2 cellular contexts compared by ENCODE assay signal in genomic region chr2:178243961-178244360, GRCh38.
TF ChIP-seq lines count a peak whose summit lies in the region.

No MANE protein-coding gene starts in this region.

TF ChIP-seq in K562, 482 proteins besides CTCF, POLR2A, EP300 and RAD21 (continued from another document):
- TF ChIP-seq UBTF (IDR thresholded peaks at IDR 0.05; ENCODE audit: borderline replicate concordance in 1 of 2, low read depth in 2 of 2, low read length in 2 of 2) (no peak), GTF2B (IDR thresholded peaks at IDR 0.05; ENCODE audit: extremely low read depth, insufficient read length) (no peak), MCM5 (IDR thresholded peaks at IDR 0.05; ENCODE audit: low read depth) (no peak), BCLAF1 (IDR thresholded peaks at IDR 0.05; ENCODE audit: borderline replicate concordance in 1 of 2, control insufficient read depth in 1 of 2, low read depth in 2 of 2, low read length in 1 of 2) (no peak), NFXL1 (CRISPR knock-in tag; IDR thresholded peaks at IDR 0.05) (no peak)
TF ChIP-seq in K562: peak in this region for 0.

TF ChIP-seq in neural cell, 6 proteins besides CTCF, POLR2A, EP300 and RAD21 (continued from another document):
- TF ChIP-seq REST (IDR thresholded peaks at IDR 0.05; ENCODE audit: borderline replicate concordance) = no peak
TF ChIP-seq in neural cell: peak in this region for 0.
